Comparison of ENCODE assay signal across 1 cellular context in genomic region chr16:28211758-28212531, GRCh38.
TF ChIP-seq lines count a peak whose summit lies in the region.

TSS of gene XPO6 (minus strand) at chr16:28211965. CDS start at chr16:28211368, 597 bp downstream.

TF ChIP-seq in HepG2, 621 proteins besides CTCF, POLR2A, EP300 and RAD21 (continued from another document and continues in another):
- TF ChIP-seq ZNF788 (CRISPR knock-in tag; IDR thresholded peaks at IDR 0.05; ENCODE audit: borderline replicate concordance): peak; percentile 97; the same call in 1 of the 2 replicates
- TF ChIP-seq FOXC1 (CRISPR knock-in tag; IDR thresholded peaks at IDR 0.05; ENCODE audit: borderline replicate concordance): peak; percentile 68; the same call in 1 of the 2 replicates
- no peak for TF ChIP-seq ZNF407 (CRISPR knock-in tag; IDR thresholded peaks at IDR 0.05; ENCODE audit: not compliant biosample characterization)
- TF ChIP-seq HINFP (CRISPR knock-in tag; IDR thresholded peaks at IDR 0.05; ENCODE audit: low read depth): 0 out of 2 replicates have a peak, but pooled peaks have one; percentile 2
- TF ChIP-seq NFIC (IDR thresholded peaks at IDR 0.05; ENCODE audit: low read length): no peak
- TF ChIP-seq RBM39 (IDR thresholded peaks at IDR 0.05; ENCODE audit: low read depth, low read length, poor library complexity, severe bottlenecking): no peak
- TF ChIP-seq ZNF292 (CRISPR knock-in tag; IDR thresholded peaks at IDR 0.05; ENCODE audit: borderline replicate concordance, low read depth): peak; percentile 49; the same call in 1 of the 2 replicates
- no peak for TF ChIP-seq ZBTB40 (IDR thresholded peaks at IDR 0.05)
- peak; percentile 81 for TF ChIP-seq ZBTB40 (CRISPR knock-in tag; IDR thresholded peaks at IDR 0.05)
- peak; percentile 14; the same call in 1 of the 2 replicates for TF ChIP-seq ARNT2 (CRISPR knock-in tag; IDR thresholded peaks at IDR 0.05; ENCODE audit: low read depth)
- no peak for TF ChIP-seq ZEB1 (IDR thresholded peaks at IDR 0.05; ENCODE audit: insufficient replicate concordance, low read depth)
- peak; percentile 74 for TF ChIP-seq ZNF891 (CRISPR knock-in tag; IDR thresholded peaks at IDR 0.05)
- peak; percentile 60; the same call in 1 of the 2 replicates for TF ChIP-seq ZBTB3 (CRISPR knock-in tag; IDR thresholded peaks at IDR 0.05; ENCODE audit: borderline replicate concordance, low read depth)
- TF ChIP-seq PRDM10 (CRISPR knock-in tag; IDR thresholded peaks at IDR 0.05; ENCODE audit: low read depth): peak; percentile 64; the same call in 1 of the 2 replicates
- TF ChIP-seq KDM5A (IDR thresholded peaks at IDR 0.05; ENCODE audit: borderline replicate concordance, low read length): peak; percentile 50; the same call in 1 of the 2 replicates
- TF ChIP-seq NRL (CRISPR knock-in tag; IDR thresholded peaks at IDR 0.05; ENCODE audit: borderline replicate concordance): 0 out of 2 replicates have a peak, but pooled peaks have one; percentile 39
- 0 out of 2 replicates have a peak, but pooled peaks have one; percentile 44 for TF ChIP-seq KLF13 (CRISPR knock-in tag; IDR thresholded peaks at IDR 0.05)
- peak; percentile 84 for TF ChIP-seq HDAC1 (CRISPR knock-in tag; IDR thresholded peaks at IDR 0.05)
- TF ChIP-seq RBAK (CRISPR knock-in tag; IDR thresholded peaks at IDR 0.05): no peak
- peak; percentile 69; the same call in 1 of the 2 replicates for TF ChIP-seq FOXK2 (IDR thresholded peaks at IDR 0.05)
- TF ChIP-seq FOSL1 (CRISPR knock-in tag; IDR thresholded peaks at IDR 0.05; ENCODE audit: borderline replicate concordance): no peak
- TF ChIP-seq THRA (CRISPR knock-in tag; IDR thresholded peaks at IDR 0.05; ENCODE audit: borderline replicate concordance): peak; percentile 69; the same call in 1 of the 2 replicates
- peak; percentile 87; the same call in 1 of the 2 replicates for TF ChIP-seq CBX5 (CRISPR knock-in tag; IDR thresholded peaks at IDR 0.05; ENCODE audit: borderline replicate concordance)
- peak; percentile 81 for TF ChIP-seq CREM (IDR thresholded peaks at IDR 0.05)
- no peak for TF ChIP-seq CREM (CRISPR knock-in tag; IDR thresholded peaks at IDR 0.05)
- no peak for TF ChIP-seq ISX (CRISPR knock-in tag; conservative IDR thresholded peaks at IDR 0.05)
- TF ChIP-seq HNRNPUL1 (IDR thresholded peaks at IDR 0.05; ENCODE audit: low read depth, low read length): no peak
- TF ChIP-seq ZNF275 (CRISPR knock-in tag; IDR thresholded peaks at IDR 0.05; ENCODE audit: borderline replicate concordance): peak; percentile 94
- peak; percentile 88 for TF ChIP-seq BRD4 (CRISPR knock-in tag; IDR thresholded peaks at IDR 0.05)
- TF ChIP-seq ZNF124 (CRISPR knock-in tag; IDR thresholded peaks at IDR 0.05): peak; percentile 87; the same call in 1 of the 2 replicates
